10 cellular contexts compared by ENCODE assay signal in the genomic region with DNA sequence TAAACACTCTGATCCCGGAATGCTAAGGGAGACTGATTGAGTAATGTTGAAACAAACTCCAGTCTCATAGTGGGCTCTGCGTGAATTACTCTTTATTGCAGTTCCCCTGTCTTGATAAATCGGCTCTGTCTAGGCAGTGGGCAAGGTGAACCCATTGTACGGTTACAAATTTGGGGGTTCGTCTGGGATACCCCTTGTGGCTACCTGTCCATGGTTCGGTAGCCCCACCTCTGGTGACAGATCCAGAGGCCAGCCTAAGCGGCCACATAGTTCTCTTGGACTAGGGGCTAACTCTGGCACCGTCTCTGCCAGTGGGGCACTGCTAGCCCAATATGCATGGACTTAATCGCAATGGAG. TPM values are rescaled to one million over a fixed set of nuclear protein-coding genes. Genes with fewer than 3 reads are reported as not detected.
DNase-seq lines count a peak whose midpoint lies in the region; ATAC-seq and TF ChIP-seq lines count a peak whose summit lies in the region.
"Had no signal": no experiment of that assay in that cellular context is flagged by ENCODE, and none has a peak within 500 bp of the region (broad histone marks: within the 10 kb centered on the region; RNA-seq: fewer than 3 reads in every experiment).

No MANE protein-coding gene starts in this region.

- H3K4me3 ChIP-seq in GM12865 (ENCODE audit: low read depth, low read length), result peak overlapping the region; percentile 84
- no peak overlapping the region for H3K4me3 ChIP-seq in RWPE2 (ENCODE audit: severe bottlenecking)
- peak overlapping the region in 3 of 4 donors; percentile 82 to 99 (median 98) for H3K4me3 ChIP-seq in esophagus squamous epithelium
- H3K4me3 ChIP-seq in retinal pigment epithelial cell (ENCODE audit: low read length), result peak overlapping the region; percentile 74

- no peak for TF ChIP-seq POLR2A in esophagus squamous epithelium (IDR thresholded peaks at IDR 0.05)

- no peaks in the 10 kb centered on the region for H3K27me3 ChIP-seq in RWPE2 (ENCODE audit: insufficient read depth, poor library complexity, severe bottlenecking)
- H3K27me3 ChIP-seq in esophagus squamous epithelium, result no peaks in the 10 kb centered on the region

- no peak for TF ChIP-seq CTCF in GM12865 (IDR thresholded peaks at IDR 0.05; ENCODE audit: insufficient read depth, low read depth, low read length, missing control alignments)
- TF ChIP-seq CTCF in RWPE2 (IDR thresholded peaks at IDR 0.05; ENCODE audit: poor library complexity, severe bottlenecking), result no peak
- TF ChIP-seq CTCF in esophagus squamous epithelium (IDR thresholded peaks at IDR 0.05), result no peak
- TF ChIP-seq CTCF in retinal pigment epithelial cell (conservative IDR thresholded peaks at IDR 0.05; ENCODE audit: low read depth, low read length), result no peak

- DNase-seq in GM12865 (ENCODE audit: low read depth) (no peak), RWPE2 (ENCODE audit: low spot score) (no peak), esophagus squamous epithelium (lab: John Stamatoyannopoulos, UW) (no peak), retinal pigment epithelial cell (ENCODE audit: low read depth) (no peak), glomerular visceral epithelial cell (ENCODE audit: extremely low spot score) (no peak), NCI-H2029 treated with DMSO at 0.1 percent for 48 hours (lab: John Stamatoyannopoulos, UW) (no peak), hypothalamus (lab: John Stamatoyannopoulos, UW) (no peak), NK-92 (lab: John Stamatoyannopoulos, UW; ENCODE audit: unreplicated experiment) (no peak)
- DNase-seq: activated effector memory CD4-positive, alpha-beta T cell treated with anti-CD3 and anti-CD28 coated beads, Interleukin-2, amount 50 U/mL, for 16 hours; NCI-H1694 treated with DMSO at 0.1 percent for 48 hours had no signal

- H3K9me3 ChIP-seq in RWPE2 (ENCODE audit: severe bottlenecking) (no peaks in the 10 kb centered on the region), esophagus squamous epithelium (no peaks in the 10 kb centered on the region)

- H3K36me3 ChIP-seq in RWPE2 (ENCODE audit: low read depth) (peaks cover 12% of the 10 kb centered on the region), esophagus squamous epithelium (no peaks in the 10 kb centered on the region)

- WGBS in esophagus squamous epithelium, 2 donors, result 85 to 91% methylated on average over 5 to 7 of the region's 9 CpGs

- peaks cover 19% of the 10 kb centered on the region for H3K4me1 ChIP-seq in RWPE2 (ENCODE audit: insufficient read depth, poor library complexity, severe bottlenecking)
- H3K4me1 ChIP-seq in esophagus squamous epithelium, result peaks cover 27 to 46% (median 32%) of the 10 kb centered on the region in 3 donors

- intact Hi-C loops in esophagus squamous epithelium (cut with DNase I), result loop anchor here (5.0 kb wide), 1 partner anchor 48 kb away; no protein-coding TSS in a partner anchor

- ATAC-seq in RWPE2 (ENCODE audit: low read depth), result no peak

- H3K27ac ChIP-seq in RWPE2 (ENCODE audit: poor library complexity, severe bottlenecking) (peak overlapping the region; percentile 77), esophagus squamous epithelium (peak overlapping the region in 2 of 4 donors; percentile 97 to 98)

RNA-seq across cellular contexts. Expression of a gene that starts 1.1 kb away (rescaled TPM):
- 100 to 1,000 TPM in 3 of 4 donors, 10 to 100 TPM in 1; 84.2 to 137 (median 111) TPM for total RNA-seq in esophagus squamous epithelium

RNA-seq across cellular contexts. Expression of a gene that starts 56.1 kb away (rescaled TPM):
- 10 to 100 TPM; 26.0 to 45.9 (median 30.5) TPM for total RNA-seq in esophagus squamous epithelium

RNA-seq across cellular contexts. Expression of a gene that starts 56.3 kb away (rescaled TPM):
- total RNA-seq in esophagus squamous epithelium, result 100 to 1,000 TPM in 1 of 4 donors, 10 to 100 TPM in 3; 60.6 to 128 (median 80.1) TPM
